Comparison of ENCODE assay signal across 18 cellular contexts in genomic region chr22:21682385-21683175, GRCh38. TPM values are rescaled to one million over a fixed set of nuclear protein-coding genes. Genes with fewer than 3 reads are reported as not detected.
DNase-seq lines count a peak whose midpoint lies in the region; TF ChIP-seq lines count a peak whose summit lies in the region.
"Had no signal": no experiment of that assay in that cellular context is flagged by ENCODE, and none has a peak within 500 bp of the region (broad histone marks: within the 10 kb centered on the region; RNA-seq: fewer than 3 reads in every experiment).

No MANE protein-coding gene starts in this region.

- H3K4me1 ChIP-seq in BLaER1 = peaks cover 43% of the 10 kb centered on the region

- H3K9ac ChIP-seq in BLaER1 = peak overlapping the region; percentile 21; the same call in 1 of the 2 replicates

- CTCF ChIA-PET in RWPE1 (lab: Yijun Ruan, JAX) = no interaction called here

- peaks cover 85% of the 10 kb centered on the region for H3K36me3 ChIP-seq in BLaER1
- peaks cover 5% of the 10 kb centered on the region for H3K36me3 ChIP-seq in kidney epithelial cell (ENCODE audit: control insufficient read depth, insufficient read depth, low read length)

- H3K27me3 ChIP-seq in BLaER1 = no peaks in the 10 kb centered on the region
- no peaks in the 10 kb centered on the region for H3K27me3 ChIP-seq in kidney epithelial cell (ENCODE audit: control insufficient read depth, insufficient read depth, low read length)

- no peak overlapping the region for H3K4me3 ChIP-seq in BLaER1
- no peak overlapping the region for H3K4me3 ChIP-seq in kidney epithelial cell (ENCODE audit: low read depth, low read length)

- H3K4me2 ChIP-seq in BLaER1 = peak overlapping the region; percentile 62

- H3K27ac ChIP-seq in BLaER1 (peak overlapping the region; percentile 57), RWPE1 (peak overlapping the region; percentile 21; the same call in 1 of the 2 replicates)

- DNase-seq in RWPE1 (ENCODE audit: low spot score) (no peak), kidney epithelial cell (ENCODE audit: low read depth) (peak; percentile 21), Ammon's horn (ENCODE audit: low spot score) (no peak), DMS153 treated with DMSO at 0.1 percent for 48 hours (lab: John Stamatoyannopoulos, UW; ENCODE audit: unreplicated experiment) (no peak)
- no peak for DNase-seq in activated CD4-positive, alpha-beta T cell treated with anti-CD3 and anti-CD28 coated beads for 4 hours
- DNase-seq: activated CD4-positive, alpha-beta memory T cell treated with anti-CD3 and anti-CD28 coated beads, Interleukin-2, amount 10 ng/mL, durations not matched to agents 7 days and 5 days; activated CD4-positive, CD25-positive, alpha-beta regulatory T cell; activated naive CD4-positive, alpha-beta T cell treated with Interleukin-2 at 50 U/mL for 16 hours; activated T-cell treated with anti-CD3 and anti-CD28 coated beads, Interleukin-2, amount 50 U/mL, for 4 hours; aorta; effector CD4-positive, alpha-beta T cell; foreskin melanocyte; IMR-90; islet precursor cell; naive B cell; NCI-H1417 treated with DMSO at 0.1 percent for 48 hours; NCI-H526 had no signal

- H3K9me3 ChIP-seq in BLaER1 = no peaks in the 10 kb centered on the region

- POLR2A ChIA-PET in RWPE1 (lab: Yijun Ruan, JAX; ENCODE audit: low non-redundant PET) = no interaction called here

- TF ChIP-seq CTCF in RWPE1 (conservative IDR thresholded peaks at IDR 0.05; ENCODE audit: low read depth) (no peak), kidney epithelial cell (IDR thresholded peaks at IDR 0.05; ENCODE audit: insufficient read depth, low read length, poor library complexity, severe bottlenecking) (no peak)

- H4K20me1 ChIP-seq in BLaER1 = peaks cover 27% of the 10 kb centered on the region

RNA-seq across cellular contexts. Expression of gene PPIL2, which starts 16.8 kb away (rescaled TPM):
- total RNA-seq in kidney epithelial cell = 34.6 and 41.1 TPM in 2 replicates

RNA-seq across cellular contexts. Expression of gene SDF2L1, which starts 40.5 kb away (rescaled TPM):
- total RNA-seq in kidney epithelial cell = 82.8 and 87.1 TPM in 2 replicates

RNA-seq across cellular contexts. Expression of gene CCDC116, which starts 50.0 kb away (rescaled TPM):
- 0.38 TPM in 1 of 2 replicates, not detected in the other for total RNA-seq in kidney epithelial cell

RNA-seq across cellular contexts. Expression of gene YDJC, which starts 52.8 kb away (rescaled TPM):
- 95.5 and 128 TPM in 2 replicates for total RNA-seq in kidney epithelial cell

RNA-seq across cellular contexts. Expression of gene YPEL1, which starts 53.0 kb away (rescaled TPM):
- 2.8 and 4.9 TPM in 2 replicates for total RNA-seq in kidney epithelial cell
